19 cellular contexts compared by ENCODE assay signal in genomic region chr9:79616971-79617370, GRCh38. TPM values are rescaled to one million over a fixed set of nuclear protein-coding genes. Genes with fewer than 3 reads are reported as not detected.
A peak's percentile ranks its signal among the peaks of the same experiment; 100 is the strongest.
DNase-seq lines count a peak whose midpoint lies in the region; ATAC-seq and TF ChIP-seq lines count a peak whose summit lies in the region.
"Had no signal": no experiment of that assay in that cellular context is flagged by ENCODE, and none has a peak within 500 bp of the region (broad histone marks: within the 10 kb centered on the region; RNA-seq: fewer than 3 reads in every experiment).

No MANE protein-coding gene starts in this region.

- H3K4me3 Mint-ChIP-seq in HFFc6 (peak overlapping the region; percentile 26; the same call in 1 of the 2 replicates), Calu3 (ENCODE audit: low read depth, unreplicated experiment) (no peak overlapping the region)
- H3K4me3 Mint-ChIP-seq in natural killer cell treated with Interleukin-12 subunit alpha and Interleukin-12 subunit beta and Interleukin-15 and Interleukin-18, amount 100 ng/mL, for 72 hours = no peak overlapping the region

- H3K4me1 Mint-ChIP-seq in HFFc6 (ENCODE audit: low read depth) = peaks cover 85% of the 10 kb centered on the region
- peaks cover 59 to 60% of the 10 kb centered on the region in 2 donors for H3K4me1 Mint-ChIP-seq in natural killer cell treated with Interleukin-12 subunit alpha and Interleukin-12 subunit beta and Interleukin-15 and Interleukin-18, amount 100 ng/mL, for 72 hours (ENCODE audit: low read depth in 2 of 2)
- H3K4me1 Mint-ChIP-seq in Calu3 (ENCODE audit: low read depth, unreplicated experiment) = no peaks in the 10 kb centered on the region

- no peaks in the 10 kb centered on the region for H3K9me3 Mint-ChIP-seq in HFFc6
- peaks cover 8% of the 10 kb centered on the region for H3K9me3 Mint-ChIP-seq in natural killer cell treated with Interleukin-12 subunit alpha and Interleukin-12 subunit beta and Interleukin-15 and Interleukin-18, amount 100 ng/mL, for 72 hours
- peaks cover 3% of the 10 kb centered on the region for H3K9me3 Mint-ChIP-seq in Calu3 (ENCODE audit: low read depth, unreplicated experiment)

- DNase-seq in HFFc6 (no peak), left colon (no peak), ovary (peak; percentile 24 to 58 (median 42)), transverse colon (no peak), foreskin fibroblast (no peak), Calu3 (no peak), Ammon's horn (ENCODE audit: low spot score) (no peak)
- no peak for DNase-seq in natural killer cell treated with Interleukin-12 subunit alpha and Interleukin-12 subunit beta and Interleukin-15 and Interleukin-18, amount 100 ng/mL, for 72 hours (ENCODE audit: low spot score)
- DNase-seq: GF-D8, NCI-H1417, NCI-H187 treated with DMSO at 0.1 percent for 48 hours, NCI-H226, NCI-H524, PC-3, SIG-M5 had no signal

- intact Hi-C loops in left colon (cut with DNase I, micrococcal nuclease) = no loop called here
- intact Hi-C loops in ovary (cut with DNase I) = no loop called here
- intact Hi-C loops in transverse colon (cut with DNase I; ENCODE audit: low total_unique reads) = no loop called here
- intact Hi-C loops in Calu3 (cut with micrococcal nuclease; ENCODE audit: unreplicated experiment) = no loop called here

- TF ChIP-seq CTCF in HFFc6 (IDR thresholded peaks at IDR 0.05) (no peak), ovary (IDR thresholded peaks at IDR 0.05) (no peak), transverse colon (IDR thresholded peaks at IDR 0.05) (no peak), foreskin fibroblast (IDR thresholded peaks at IDR 0.05; ENCODE audit: low read depth, low read length) (no peak), Calu3 (IDR thresholded peaks at IDR 0.05; ENCODE audit: unreplicated experiment) (no peak)

- H3K27ac ChIP-seq in ovary (no peak overlapping the region), transverse colon (peak overlapping the region in 3 of 4 donors; percentile 24 to 63 (median 28))
- H3K27ac ChIP-seq: C4-2B, KMS-11, RWPE1 had no signal

- CTCF ChIA-PET in Calu3 (lab: Charles Lee) = no interaction called here

- peak; percentile 14 for ATAC-seq in left colon
- no peak for ATAC-seq in natural killer cell treated with Interleukin-12 subunit alpha and Interleukin-12 subunit beta and Interleukin-15 and Interleukin-18, amount 100 ng/mL, for 72 hours
- ATAC-seq: PC-3, SK-N-SH treated with all-trans-retinoic acid at 6 μM for 48 hours had no signal

- TF ChIP-seq EP300 in ovary (IDR thresholded peaks at IDR 0.05) (no peak), transverse colon (IDR thresholded peaks at IDR 0.05; ENCODE audit: low read depth) (no peak)

- no peaks in the 10 kb centered on the region for H3K36me3 ChIP-seq in ovary
- H3K36me3 ChIP-seq in transverse colon = no peaks in the 10 kb centered on the region

- no peaks in the 10 kb centered on the region for H3K9me3 ChIP-seq in ovary
- no peaks in the 10 kb centered on the region for H3K9me3 ChIP-seq in transverse colon

- H3K27me3 Mint-ChIP-seq in HFFc6 (ENCODE audit: insufficient read depth) (peaks cover 1% of the 10 kb centered on the region), Calu3 (ENCODE audit: unreplicated experiment) (no peaks in the 10 kb centered on the region)
- H3K27me3 Mint-ChIP-seq in natural killer cell treated with Interleukin-12 subunit alpha and Interleukin-12 subunit beta and Interleukin-15 and Interleukin-18, amount 100 ng/mL, for 72 hours = no peaks in the 10 kb centered on the region

- in situ Hi-C loops in transverse colon (cut with MboI; ENCODE audit: low pct_ligation_motif_present in 1 of 4, low pct_unique_long_range_greater_than_20kb in 1 of 4, low sequenced_read_pairs in 3 of 4) = no loop called here

- BruUV-seq in Calu3 (replicated peaks; lab: Mats Ljungman, UMichigan) = no TSS peak

- no peak overlapping the region for H3K4me3 ChIP-seq in ovary
- H3K4me3 ChIP-seq in transverse colon = no peak overlapping the region
- H3K4me3 ChIP-seq in foreskin fibroblast (ENCODE audit: low read depth in 1 of 2, low read length in 2 of 2) = no peak overlapping the region

- H3K27ac Mint-ChIP-seq in HFFc6 (peak overlapping the region; percentile 64), Calu3 (ENCODE audit: unreplicated experiment) (no peak overlapping the region)
- no peak overlapping the region for H3K27ac Mint-ChIP-seq in natural killer cell treated with Interleukin-12 subunit alpha and Interleukin-12 subunit beta and Interleukin-15 and Interleukin-18, amount 100 ng/mL, for 72 hours

- WGBS in ovary, 3 donors = 17 to 23% (median 21%) methylated on average over 3 of the region's 3 CpGs
- WGBS in transverse colon (ENCODE audit: low coverage in 1 of 2), 2 donors = 37 to 52% methylated on average over 3 of the region's 3 CpGs

- H3K36me3 Mint-ChIP-seq in HFFc6 (ENCODE audit: low read depth) (peaks cover 83% of the 10 kb centered on the region), Calu3 (ENCODE audit: insufficient read depth, unreplicated experiment) (no peaks in the 10 kb centered on the region)
- H3K36me3 Mint-ChIP-seq in natural killer cell treated with Interleukin-12 subunit alpha and Interleukin-12 subunit beta and Interleukin-15 and Interleukin-18, amount 100 ng/mL, for 72 hours = peaks cover 10% of the 10 kb centered on the region

- H3K27me3 ChIP-seq in ovary (no peaks in the 10 kb centered on the region), transverse colon (no peaks in the 10 kb centered on the region)

- no peak for TF ChIP-seq POLR2A in ovary (IDR thresholded peaks at IDR 0.05)
- no peak for TF ChIP-seq POLR2A in transverse colon (IDR thresholded peaks at IDR 0.05)

- H3K4me1 ChIP-seq in ovary (ENCODE audit: insufficient read depth) (peaks cover 10% of the 10 kb centered on the region), transverse colon (peaks cover 4 to 25% (median 19%) of the 10 kb centered on the region in 4 donors)

RNA-seq across cellular contexts. Expression of gene TLE4, which starts 45.2 kb away (rescaled TPM):
- total RNA-seq in HFFc6 (2021; fragmentation: NEBNext Ultra II Directional; extraction: Animal tissue kit (Norgen Biotek cat#: 25700)) = 100 to 1,000 TPM; 126 to 186 (median 139) TPM
- total RNA-seq in left colon (10 to 100 TPM; 22.2 to 29.8 TPM), ovary (10 to 100 TPM; 50.3 to 67.5 (median 56.1) TPM), transverse colon (10 to 100 TPM; 19.3 to 87.5 (median 41.5) TPM), Calu3 (2022) (0.97 and 2.3 TPM in 2 replicates)
- 10 to 100 TPM; 34.6 to 48.6 TPM for polyA plus RNA-seq in ovary
- total RNA-seq in natural killer cell treated with Interleukin-12 subunit alpha and Interleukin-12 subunit beta and Interleukin-15 and Interleukin-18, amount 100 ng/mL, for 72 hours = 10 to 100 TPM; 50.9 to 73.6 TPM

Comparison
In these comparisons a context has a peak if more than half of its experiments do, and no peak if none do; other contexts are left out.
1. DNase-seq: peak in ovary (5 of 5); none in HFFc6 (single experiment), left colon (0 of 2), transverse colon (single experiment), natural killer cell treated with Interleukin-12 subunit alpha and Interleukin-12 subunit beta and Interleukin-15 and Interleukin-18, amount 100 ng/mL, for 72 hours (single experiment), foreskin fibroblast (0 of 2), Calu3 (single experiment) and Ammon's horn (single experiment).
2. H3K27ac ChIP-seq: peak in transverse colon (3 of 4); none in ovary (0 of 2).